24 cellular contexts compared by ENCODE assay signal in the genomic region with DNA sequence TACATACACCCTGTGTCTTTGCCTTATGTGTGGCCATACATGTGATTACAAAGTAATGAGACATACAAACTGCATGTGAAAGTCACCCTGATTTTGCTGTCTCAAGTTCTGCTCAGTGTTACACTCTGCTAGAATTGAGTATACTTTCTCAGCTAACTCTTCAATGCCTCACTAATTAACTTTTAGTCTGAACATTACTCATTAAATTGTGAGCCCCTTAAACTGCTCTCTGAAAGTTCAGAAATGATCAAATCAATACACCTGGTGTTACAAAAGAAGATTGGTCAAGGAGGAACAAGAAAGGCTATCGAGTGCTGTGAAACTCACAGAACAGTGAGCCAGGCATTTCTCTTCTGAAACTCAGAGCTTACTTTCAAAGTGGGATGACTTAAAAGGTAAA.
DNase-seq lines count a peak whose midpoint lies in the region; ATAC-seq, FAIRE-seq and TF ChIP-seq lines count a peak whose summit lies in the region.
"Had no signal": no experiment of that assay in that cellular context is flagged by ENCODE, and none has a peak within 500 bp of the region (broad histone marks: within the 10 kb centered on the region; RNA-seq: fewer than 3 reads in every experiment).

No MANE protein-coding gene starts in this region.

- intact Hi-C loops in activated naive CD4-positive, alpha-beta T cell treated with anti-CD3 and anti-CD28 coated beads for 36 hours (cut with micrococcal nuclease) = no loop called here
- intact Hi-C loops in activated CD8-positive, alpha-beta T cell treated with anti-CD3 and anti-CD28 coated beads for 36 hours (cut with micrococcal nuclease) = no loop called here

- H3K27me3 ChIP-seq in GM06990 (replicated peaks; ENCODE audit: control insufficient read depth, insufficient read depth, low read length) = no peaks in the 10 kb centered on the region
- no peaks in the 10 kb centered on the region for H3K27me3 ChIP-seq in WERI-Rb-1 (ENCODE audit: insufficient read depth, low read depth, severe bottlenecking)
- H3K27me3 ChIP-seq: cardiac muscle cell, dorsolateral prefrontal cortex, Peyer's patch had no signal

- no peak for TF ChIP-seq CTCF in GM06990 (IDR thresholded peaks at IDR 0.05; ENCODE audit: insufficient read depth, low read length, poor library complexity, severe bottlenecking)
- no peak for TF ChIP-seq CTCF in WERI-Rb-1 (IDR thresholded peaks at IDR 0.05; ENCODE audit: low read depth, low read length)
- no peak for TF ChIP-seq CTCF in activated CD8-positive, alpha-beta T cell treated with anti-CD3 and anti-CD28 coated beads for 36 hours (IDR thresholded peaks at IDR 0.05)

- H3K9me3 Mint-ChIP-seq in activated naive CD4-positive, alpha-beta T cell treated with anti-CD3 and anti-CD28 coated beads for 36 hours = no peaks in the 10 kb centered on the region
- H3K9me3 Mint-ChIP-seq in activated CD8-positive, alpha-beta T cell treated with anti-CD3 and anti-CD28 coated beads for 36 hours = no peaks in the 10 kb centered on the region
- H3K9me3 Mint-ChIP-seq: nephron; stimulated activated naive CD8-positive, alpha-beta T cell treated with anti-CD3 and anti-CD28 coated beads, Interleukin-15, amount 100 ng/mL, for 72 hours; type B pancreatic cell had no signal

- no peaks in the 10 kb centered on the region for H3K9me3 ChIP-seq in WERI-Rb-1 (ENCODE audit: severe bottlenecking)
- H3K9me3 ChIP-seq: Peyer's patch had no signal

- ATAC-seq in GM21786 (IDR thresholded peaks at IDR 0.05; ENCODE audit: unreplicated experiment) (peak; percentile 57), HG03135 (IDR thresholded peaks at IDR 0.05; ENCODE audit: unreplicated experiment) (peak; percentile 71)
- ATAC-seq in activated CD8-positive, alpha-beta T cell treated with anti-CD3 and anti-CD28 coated beads for 36 hours = no peak
- ATAC-seq: activated CD8-positive, alpha-beta memory T cell treated with anti-CD3 and anti-CD28 coated beads, Interleukin-2, amount 10 ng/mL, durations not matched to agents 7 days and 5 days; stimulated activated naive CD8-positive, alpha-beta T cell treated with anti-CD3 and anti-CD28 coated beads, Interleukin-15, amount 100 ng/mL, for 72 hours had no signal

- POLR2A ChIA-PET in activated CD8-positive, alpha-beta T cell treated with anti-CD3 and anti-CD28 coated beads for 36 hours (lab: Charles Lee) = no interaction called here

- no peaks in the 10 kb centered on the region for H3K36me3 Mint-ChIP-seq in activated naive CD4-positive, alpha-beta T cell treated with anti-CD3 and anti-CD28 coated beads for 36 hours (ENCODE audit: low read depth)
- H3K36me3 Mint-ChIP-seq in activated CD8-positive, alpha-beta T cell treated with anti-CD3 and anti-CD28 coated beads for 36 hours (ENCODE audit: low read depth) = no peaks in the 10 kb centered on the region
- H3K36me3 Mint-ChIP-seq: activated CD8-positive, alpha-beta memory T cell treated with anti-CD3 and anti-CD28 coated beads, Interleukin-2, amount 10 ng/mL, durations not matched to agents 7 days and 5 days; type B pancreatic cell had no signal

- no peaks in the 10 kb centered on the region for H3K36me3 ChIP-seq in GM06990 (ENCODE audit: control insufficient read depth, insufficient read depth, low read length)
- no peaks in the 10 kb centered on the region for H3K36me3 ChIP-seq in WERI-Rb-1
- H3K36me3 ChIP-seq: cardiac muscle cell, Peyer's patch had no signal

- H3K4me3 Mint-ChIP-seq in activated naive CD4-positive, alpha-beta T cell treated with anti-CD3 and anti-CD28 coated beads for 36 hours = no peak overlapping the region
- no peak overlapping the region for H3K4me3 Mint-ChIP-seq in activated CD8-positive, alpha-beta T cell treated with anti-CD3 and anti-CD28 coated beads for 36 hours
- H3K4me3 Mint-ChIP-seq: activated CD8-positive, alpha-beta memory T cell treated with anti-CD3 and anti-CD28 coated beads, Interleukin-2, amount 10 ng/mL, durations not matched to agents 7 days and 5 days; nephron; stimulated activated naive CD8-positive, alpha-beta T cell treated with anti-CD3 and anti-CD28 coated beads, Interleukin-15, amount 100 ng/mL, for 72 hours; type B pancreatic cell had no signal

- CTCF ChIA-PET in activated naive CD4-positive, alpha-beta T cell treated with anti-CD3 and anti-CD28 coated beads for 36 hours (lab: Charles Lee) = interaction anchor here (1.1 kb wide), 1 partner anchor 384 kb away, joined by 3 read pairs; no protein-coding TSS in a partner anchor
- CTCF ChIA-PET in activated CD8-positive, alpha-beta T cell treated with anti-CD3 and anti-CD28 coated beads for 36 hours (lab: Charles Lee) = interaction anchor here (1.3 kb wide), 1 partner anchor 384 kb away, joined by 3 read pairs; no protein-coding TSS in a partner anchor

- peak; percentile 81 for FAIRE-seq in GM19239 (lab: Jason Lieb, UNC)

- H3K4me3 ChIP-seq in GM06990 (replicated peaks; ENCODE audit: low read depth, low read length) (no peak overlapping the region), WERI-Rb-1 (ENCODE audit: low read depth, low read length) (no peak overlapping the region)
- H3K4me3 ChIP-seq: cardiac muscle cell, dorsolateral prefrontal cortex, Peyer's patch, SK-N-MC had no signal

- H3K27ac Mint-ChIP-seq in activated naive CD4-positive, alpha-beta T cell treated with anti-CD3 and anti-CD28 coated beads for 36 hours = no peak overlapping the region
- H3K27ac Mint-ChIP-seq in activated CD8-positive, alpha-beta T cell treated with anti-CD3 and anti-CD28 coated beads for 36 hours = no peak overlapping the region
- H3K27ac Mint-ChIP-seq: activated CD8-positive, alpha-beta memory T cell treated with anti-CD3 and anti-CD28 coated beads, Interleukin-2, amount 10 ng/mL, durations not matched to agents 7 days and 5 days; type B pancreatic cell had no signal

- peaks cover 17% of the 10 kb centered on the region for H3K27me3 Mint-ChIP-seq in activated naive CD4-positive, alpha-beta T cell treated with anti-CD3 and anti-CD28 coated beads for 36 hours (ENCODE audit: low read depth)
- peaks cover 15% of the 10 kb centered on the region for H3K27me3 Mint-ChIP-seq in activated CD8-positive, alpha-beta T cell treated with anti-CD3 and anti-CD28 coated beads for 36 hours
- H3K27me3 Mint-ChIP-seq: type B pancreatic cell had no signal

- H3K27ac ChIP-seq in WERI-Rb-1 = no peak overlapping the region
- H3K27ac ChIP-seq: C4-2B, cardiac muscle cell, dorsolateral prefrontal cortex, epithelial cell of prostate, Peyer's patch, SK-N-MC had no signal

- DNase-seq in GM06990 (ENCODE audit: extremely low read depth, insufficient read length) (peak; percentile 74), GM19239 (ENCODE audit: insufficient read length, low spot score) (no peak), EL (no peak), WERI-Rb-1 (no peak)
- DNase-seq in activated naive CD4-positive, alpha-beta T cell treated with anti-CD3 and anti-CD28 coated beads for 36 hours = no peak
- no peak for DNase-seq in activated CD8-positive, alpha-beta T cell treated with anti-CD3 and anti-CD28 coated beads for 36 hours
- DNase-seq: activated CD4-positive, CD25-positive, alpha-beta regulatory T cell treated with anti-CD3 and anti-CD28 coated beads, Interleukin-2, amount 50 U/mL, for 72 hours; activated CD8-positive, alpha-beta memory T cell treated with anti-CD3 and anti-CD28 coated beads, Interleukin-2, amount 10 ng/mL, durations not matched to agents 7 days and 5 days; activated effector memory CD4-positive, alpha-beta T cell treated with Interleukin-2 at 50 U/mL for 16 hours; dorsolateral prefrontal cortex; foreskin melanocyte; IMR-90; NCI-H1694 treated with DMSO at 0.1 percent for 48 hours; NCI-H345; Peyer's patch; stimulated activated naive CD8-positive, alpha-beta T cell treated with anti-CD3 and anti-CD28 coated beads, Interleukin-15, amount 100 ng/mL, for 72 hours had no signal

- H3K4me1 Mint-ChIP-seq in activated naive CD4-positive, alpha-beta T cell treated with anti-CD3 and anti-CD28 coated beads for 36 hours (ENCODE audit: low read depth) = no peaks in the 10 kb centered on the region
- H3K4me1 Mint-ChIP-seq in activated CD8-positive, alpha-beta T cell treated with anti-CD3 and anti-CD28 coated beads for 36 hours (ENCODE audit: low read depth) = no peaks in the 10 kb centered on the region
- H3K4me1 Mint-ChIP-seq: activated CD8-positive, alpha-beta memory T cell treated with anti-CD3 and anti-CD28 coated beads, Interleukin-2, amount 10 ng/mL, durations not matched to agents 7 days and 5 days; nephron; stimulated activated naive CD8-positive, alpha-beta T cell treated with anti-CD3 and anti-CD28 coated beads, Interleukin-15, amount 100 ng/mL, for 72 hours had no signal
